15 cellular contexts compared by ENCODE assay signal in genomic region chr2:33108483-33109443, GRCh38.
DNase-seq lines count a peak whose midpoint lies in the region; ATAC-seq and TF ChIP-seq lines count a peak whose summit lies in the region.
"Had no signal": no experiment of that assay in that cellular context is flagged by ENCODE, and none has a peak within 500 bp of the region (broad histone marks: within the 10 kb centered on the region; RNA-seq: fewer than 3 reads in every experiment).

No MANE protein-coding gene starts in this region.

- DNase-seq in AG08396 (ENCODE audit: low spot score), result peak; percentile 28
- DNase-seq in fibroblast of mammary gland (ENCODE audit: low read depth), result peak; percentile 56
- no peak for DNase-seq in NCI-H146 (lab: John Stamatoyannopoulos, UW)
- no peak for DNase-seq in cerebellar nuclear complex (lab: John Stamatoyannopoulos, UW)
- DNase-seq: activated CD4-positive, alpha-beta T cell treated with anti-CD3 and anti-CD28 coated beads, Interleukin-2, amount 50 U/mL, for 48 hours; activated naive CD4-positive, alpha-beta T cell; AML-193; endodermal cell; right lobe of liver had no signal

- H3K27ac Mint-ChIP-seq in stimulated activated memory B cell treated with anti-CD40 and anti-IgM and Interleukin-4, amounts not matched to agents 10 μg/mL and 1 μg/mL and 100 μg/mL, for 72 hours, result no peak overlapping the region
- H3K27ac Mint-ChIP-seq: endodermal cell, GM23338 had no signal

- H3K27me3 Mint-ChIP-seq in stimulated activated memory B cell treated with anti-CD40 and anti-IgM and Interleukin-4, amounts not matched to agents 10 μg/mL and 1 μg/mL and 100 μg/mL, for 72 hours, result peaks cover 37% of the 10 kb centered on the region

- ATAC-seq in SK-N-SH treated with all-trans-retinoic acid at 6 μM for 48 hours, result peak; percentile 61
- ATAC-seq in HG03159 (IDR thresholded peaks at IDR 0.05; ENCODE audit: unreplicated experiment), result no peak
- no peak for ATAC-seq in stimulated activated memory B cell treated with anti-CD40 and anti-IgM and Interleukin-4, amounts not matched to agents 10 μg/mL and 1 μg/mL and 100 μg/mL, for 72 hours
- ATAC-seq: GM23338 had no signal

- no peak for TF ChIP-seq CTCF in fibroblast of mammary gland (conservative IDR thresholded peaks at IDR 0.05; ENCODE audit: control insufficient read depth, insufficient read depth, low read depth, low read length)

- H3K4me1 Mint-ChIP-seq in stimulated activated memory B cell treated with anti-CD40 and anti-IgM and Interleukin-4, amounts not matched to agents 10 μg/mL and 1 μg/mL and 100 μg/mL, for 72 hours, result no peaks in the 10 kb centered on the region

- no peaks in the 10 kb centered on the region for H3K36me3 Mint-ChIP-seq in stimulated activated memory B cell treated with anti-CD40 and anti-IgM and Interleukin-4, amounts not matched to agents 10 μg/mL and 1 μg/mL and 100 μg/mL, for 72 hours

- no peak overlapping the region for H3K4me3 ChIP-seq in fibroblast of mammary gland (ENCODE audit: control insufficient read depth, low read depth, low read length)
- H3K4me3 ChIP-seq in muscle layer of duodenum (ENCODE audit: low read depth in 1 of 2, low read length in 2 of 2), result no peak overlapping the region
- H3K4me3 ChIP-seq: GM23338, right lobe of liver, SK-N-MC had no signal

- no peaks in the 10 kb centered on the region for H3K9me3 ChIP-seq in muscle layer of duodenum (ENCODE audit: control insufficient read depth in 1 of 2, low read length in 2 of 2)
- H3K9me3 ChIP-seq: right lobe of liver had no signal

- H3K4me3 Mint-ChIP-seq in stimulated activated memory B cell treated with anti-CD40 and anti-IgM and Interleukin-4, amounts not matched to agents 10 μg/mL and 1 μg/mL and 100 μg/mL, for 72 hours, result no peak overlapping the region
- H3K4me3 Mint-ChIP-seq: endodermal cell, GM23338 had no signal

- H3K36me3 ChIP-seq in muscle layer of duodenum (ENCODE audit: control insufficient read depth in 1 of 2, insufficient read depth in 2 of 2, low read length in 2 of 2), result no peaks in the 10 kb centered on the region
- H3K36me3 ChIP-seq: right lobe of liver had no signal

- peak overlapping the region; percentile 17 for H3K27ac ChIP-seq in muscle layer of duodenum (ENCODE audit: low read length)
- H3K27ac ChIP-seq: right lobe of liver, SK-N-MC had no signal

- H3K27me3 ChIP-seq in muscle layer of duodenum (ENCODE audit: low read depth, low read length), result no peaks in the 10 kb centered on the region
- H3K27me3 ChIP-seq: right lobe of liver had no signal

- no peaks in the 10 kb centered on the region for H3K9me3 Mint-ChIP-seq in stimulated activated memory B cell treated with anti-CD40 and anti-IgM and Interleukin-4, amounts not matched to agents 10 μg/mL and 1 μg/mL and 100 μg/mL, for 72 hours
- H3K9me3 Mint-ChIP-seq: endodermal cell, GM23338 had no signal

- H3K4me1 ChIP-seq in muscle layer of duodenum (ENCODE audit: control insufficient read depth in 1 of 2, insufficient read depth in 2 of 2, low read length in 2 of 2), result peaks cover 6 to 12% of the 10 kb centered on the region in 2 donors
- H3K4me1 ChIP-seq: right lobe of liver had no signal

TF ChIP-seq in SK-N-SH treated with all-trans-retinoic acid at 6 μM for 48 hours, 23 proteins besides CTCF, POLR2A, EP300 and RAD21:
- TF ChIP-seq BACH2 (CRISPR knock-in tag; IDR thresholded peaks at IDR 0.05; ENCODE audit: borderline replicate concordance) (no peak), TCF4 (CRISPR knock-in tag; IDR thresholded peaks at IDR 0.05; ENCODE audit: borderline replicate concordance) (peak; percentile 73; the same call in 1 of the 2 replicates)
TF ChIP-seq in SK-N-SH treated with all-trans-retinoic acid at 6 μM for 48 hours: peak in this region for 1.

Comparison
In these comparisons a context has a peak if more than half of its experiments do, and no peak if none do; other contexts are left out.
1. DNase-seq: peak in AG08396 (single experiment) and fibroblast of mammary gland (single experiment); none in NCI-H146 (single experiment) and cerebellar nuclear complex (0 of 2).